13 cellular contexts compared by ENCODE assay signal in genomic region chr11:114243461-114244372, GRCh38. TPM values are rescaled to one million over a fixed set of nuclear protein-coding genes. Genes with fewer than 3 reads are reported as not detected.
DNase-seq lines count a peak whose midpoint lies in the region; ATAC-seq and TF ChIP-seq lines count a peak whose summit lies in the region.
"Had no signal": no experiment of that assay in that cellular context is flagged by ENCODE, and none has a peak within 500 bp of the region (broad histone marks: within the 10 kb centered on the region; RNA-seq: fewer than 3 reads in every experiment).

No MANE protein-coding gene starts in this region.

- H3K4me2 ChIP-seq in neuronal stem cell (ENCODE audit: insufficient read depth, low read length, poor library complexity, severe bottlenecking): no peak overlapping the region

- H2BK120ac ChIP-seq in neuronal stem cell (ENCODE audit: low read depth, low read length): peak overlapping the region; percentile 33

- peak overlapping the region; percentile 38 for H3K27ac ChIP-seq in neuronal stem cell (replicated peaks; ENCODE audit: low read length)
- H3K27ac ChIP-seq: body of pancreas had no signal

- peak overlapping the region; percentile 17 for H3K9ac ChIP-seq in neuronal stem cell (ENCODE audit: low read depth, low read length, poor library complexity)

- H2BK12ac ChIP-seq in neuronal stem cell (ENCODE audit: low read length): no peak overlapping the region

- peak overlapping the region; percentile 0 for H3K18ac ChIP-seq in neuronal stem cell (ENCODE audit: low read length)

- H2BK15ac ChIP-seq in neuronal stem cell (ENCODE audit: low read length): no peak overlapping the region

- H2AFZ ChIP-seq in neuronal stem cell (ENCODE audit: low read length): no peak overlapping the region

- H3K4ac ChIP-seq in neuronal stem cell (ENCODE audit: low read length): no peak overlapping the region

- no peaks in the 10 kb centered on the region for H3K9me3 ChIP-seq in neuronal stem cell (replicated peaks in 1 of 2; ENCODE audit: control insufficient read depth in 2 of 2, insufficient read depth in 1 of 2, low read depth in 1 of 2, low read length in 2 of 2)
- H3K9me3 ChIP-seq: body of pancreas, HAP-1 had no signal

- H4K8ac ChIP-seq in neuronal stem cell (ENCODE audit: low read depth, low read length): no peak overlapping the region

- ATAC-seq in HG03378 (IDR thresholded peaks at IDR 0.05; ENCODE audit: unreplicated experiment): no peak
- ATAC-seq: body of pancreas had no signal

- H3K27me3 ChIP-seq in neuronal stem cell (ENCODE audit: control insufficient read depth in 3 of 3, insufficient read depth in 3 of 3, low read depth in 1 of 3, low read length in 3 of 3): no peaks in the 10 kb centered on the region
- H3K27me3 ChIP-seq: body of pancreas had no signal

- H3K79me1 ChIP-seq in neuronal stem cell (ENCODE audit: low read depth, low read length): peaks cover 9% of the 10 kb centered on the region

- H2AK5ac ChIP-seq in neuronal stem cell (ENCODE audit: low read depth, low read length): peak overlapping the region; percentile 62

- no CpG with 5 or more reads among the region's 14 CpGs for WGBS in neuronal stem cell (ENCODE audit: extremely low coverage in 2 of 2, insufficient read length in 2 of 2, insufficient replicate concordance in 1 of 2), 2 donors

- no peak overlapping the region for H3K23ac ChIP-seq in neuronal stem cell (ENCODE audit: low read depth, low read length, poor library complexity)

- H3K4me1 ChIP-seq in neuronal stem cell (ENCODE audit: control insufficient read depth in 2 of 2, insufficient read depth in 1 of 2, low read depth in 1 of 2, low read length in 2 of 2): peaks cover 7 to 32% of the 10 kb centered on the region in 2 donors
- H3K4me1 ChIP-seq: body of pancreas, HAP-1 had no signal

- H3K4me3 ChIP-seq in neuronal stem cell (ENCODE audit: low read length in 2 of 2): no peak overlapping the region
- H3K4me3 ChIP-seq: body of pancreas, HAP-1 had no signal

- TF ChIP-seq CTCF in GM20000 (IDR thresholded peaks at IDR 0.05; ENCODE audit: extremely low read depth, missing control alignments): no peak

- peak overlapping the region; percentile 17 for H2BK5ac ChIP-seq in neuronal stem cell (ENCODE audit: low read length)

- peaks cover 14 to 66% of the 10 kb centered on the region in 2 donors for H3K36me3 ChIP-seq in neuronal stem cell (replicated peaks in 1 of 2; ENCODE audit: control insufficient read depth in 2 of 2, insufficient read depth in 2 of 2, low read length in 2 of 2)
- H3K36me3 ChIP-seq: HAP-1 had no signal

- H3K14ac ChIP-seq in neuronal stem cell (ENCODE audit: low read length): no peak overlapping the region

- DNase-seq in DMS153 (lab: John Stamatoyannopoulos, UW) (peak; percentile 53), NCI-H510A (lab: John Stamatoyannopoulos, UW) (peak; percentile 61), erythroblast (lab: John Stamatoyannopoulos, UW) (peak; percentile 14 to 22), neuronal stem cell (ENCODE audit: low spot score) (no peak), GM20000 (ENCODE audit: low spot score) (no peak), NCI-H2107 (lab: John Stamatoyannopoulos, UW) (no peak), activated gamma-delta T cell (lab: John Stamatoyannopoulos, UW) (no peak)
- DNase-seq: body of pancreas; CD4-positive, CD25-positive, alpha-beta regulatory T cell; RPMI8226 had no signal

- no peak for TF ChIP-seq POLR2A in erythroblast (IDR thresholded peaks at IDR 0.05; ENCODE audit: low read length)

- peak overlapping the region; percentile 42 for H4K91ac ChIP-seq in neuronal stem cell (ENCODE audit: low read depth, low read length, poor library complexity)

RNA-seq across cellular contexts. Expression of gene NNMT, which starts 52.5 kb away (rescaled TPM):
- polyA plus RNA-seq in neuronal stem cell (2013, experiment 1 of 2): 0.54 TPM
- 0.79 TPM for polyA plus RNA-seq in neuronal stem cell (2013, experiment 2 of 2)
- polyA plus RNA-seq: CD4-positive, CD25-positive, alpha-beta regulatory T cell; neural cell had no signal

Comparison
In these comparisons a context has a peak if more than half of its experiments do, and no peak if none do; other contexts are left out.
1. DNase-seq: peak in DMS153 (single experiment), NCI-H510A (single experiment) and erythroblast (2 of 2); none in neuronal stem cell (single experiment), GM20000 (single experiment), NCI-H2107 (single experiment) and activated gamma-delta T cell (single experiment).